1 cellular context compared by ENCODE assay signal in the genomic region with DNA sequence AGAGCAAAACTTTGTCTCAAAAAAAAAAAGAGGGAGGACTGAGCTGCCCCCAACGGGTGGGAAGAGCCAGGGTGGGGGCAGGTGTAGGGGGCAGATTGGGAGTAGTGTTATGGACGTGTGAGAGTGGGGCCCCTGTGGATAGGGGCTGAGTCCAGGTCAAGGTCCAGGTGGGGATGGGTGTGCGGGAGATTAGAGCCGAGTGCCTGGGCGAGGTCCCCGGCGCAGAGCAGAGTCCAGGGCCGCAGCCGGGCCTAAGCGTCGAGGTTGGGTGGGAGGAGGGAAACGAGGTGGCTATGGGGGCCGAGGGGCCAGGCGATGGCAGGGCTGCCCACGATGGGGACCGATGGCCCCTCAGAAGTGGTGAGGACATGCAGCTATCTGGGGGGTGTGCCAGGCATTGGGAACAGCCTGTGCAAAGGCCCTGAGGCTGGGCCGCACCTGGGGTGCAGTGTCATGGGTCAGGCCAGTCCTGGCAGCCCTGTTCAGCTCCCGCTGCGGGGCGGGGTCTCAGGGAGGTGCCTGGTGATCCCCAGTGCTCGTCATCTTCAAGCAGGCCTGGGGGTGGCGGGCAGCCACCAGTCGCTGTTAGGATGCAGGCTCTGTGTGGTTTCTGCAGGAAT.
TF ChIP-seq lines count a peak whose summit lies in the region.

No MANE protein-coding gene starts in this region.

TF ChIP-seq in HepG2, 621 proteins besides CTCF, POLR2A, EP300 and RAD21 (continued from another document and continues in another):
- TF ChIP-seq, protein P1, sequence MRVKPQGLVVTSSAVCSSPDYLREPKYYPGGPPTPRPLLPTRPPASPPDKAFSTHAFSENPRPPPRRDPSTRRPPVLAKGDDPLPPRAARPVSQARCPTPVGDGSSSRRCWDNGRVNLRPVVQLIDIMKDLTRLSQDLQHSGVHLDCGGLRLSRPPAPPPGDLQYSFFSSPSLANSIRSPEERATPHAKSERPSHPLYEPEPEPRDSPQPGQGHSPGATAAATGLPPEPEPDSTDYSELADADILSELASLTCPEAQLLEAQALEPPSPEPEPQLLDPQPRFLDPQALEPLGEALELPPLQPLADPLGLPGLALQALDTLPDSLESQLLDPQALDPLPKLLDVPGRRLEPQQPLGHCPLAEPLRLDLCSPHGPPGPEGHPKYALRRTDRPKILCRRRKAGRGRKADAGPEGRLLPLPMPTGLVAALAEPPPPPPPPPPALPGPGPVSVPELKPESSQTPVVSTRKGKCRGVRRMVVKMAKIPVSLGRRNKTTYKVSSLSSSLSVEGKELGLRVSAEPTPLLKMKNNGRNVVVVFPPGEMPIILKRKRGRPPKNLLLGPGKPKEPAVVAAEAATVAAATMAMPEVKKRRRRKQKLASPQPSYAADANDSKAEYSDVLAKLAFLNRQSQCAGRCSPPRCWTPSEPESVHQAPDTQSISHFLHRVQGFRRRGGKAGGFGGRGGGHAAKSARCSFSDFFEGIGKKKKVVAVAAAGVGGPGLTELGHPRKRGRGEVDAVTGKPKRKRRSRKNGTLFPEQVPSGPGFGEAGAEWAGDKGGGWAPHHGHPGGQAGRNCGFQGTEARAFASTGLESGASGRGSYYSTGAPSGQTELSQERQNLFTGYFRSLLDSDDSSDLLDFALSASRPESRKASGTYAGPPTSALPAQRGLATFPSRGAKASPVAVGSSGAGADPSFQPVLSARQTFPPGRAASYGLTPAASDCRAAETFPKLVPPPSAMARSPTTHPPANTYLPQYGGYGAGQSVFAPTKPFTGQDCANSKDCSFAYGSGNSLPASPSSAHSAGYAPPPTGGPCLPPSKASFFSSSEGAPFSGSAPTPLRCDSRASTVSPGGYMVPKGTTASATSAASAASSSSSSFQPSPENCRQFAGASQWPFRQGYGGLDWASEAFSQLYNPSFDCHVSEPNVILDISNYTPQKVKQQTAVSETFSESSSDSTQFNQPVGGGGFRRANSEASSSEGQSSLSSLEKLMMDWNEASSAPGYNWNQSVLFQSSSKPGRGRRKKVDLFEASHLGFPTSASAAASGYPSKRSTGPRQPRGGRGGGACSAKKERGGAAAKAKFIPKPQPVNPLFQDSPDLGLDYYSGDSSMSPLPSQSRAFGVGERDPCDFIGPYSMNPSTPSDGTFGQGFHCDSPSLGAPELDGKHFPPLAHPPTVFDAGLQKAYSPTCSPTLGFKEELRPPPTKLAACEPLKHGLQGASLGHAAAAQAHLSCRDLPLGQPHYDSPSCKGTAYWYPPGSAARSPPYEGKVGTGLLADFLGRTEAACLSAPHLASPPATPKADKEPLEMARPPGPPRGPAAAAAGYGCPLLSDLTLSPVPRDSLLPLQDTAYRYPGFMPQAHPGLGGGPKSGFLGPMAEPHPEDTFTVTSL (CRISPR knock-in tag; IDR thresholded peaks at IDR 0.05; ENCODE audit: borderline replicate concordance), result no peak
- TF ChIP-seq ZNF256 (CRISPR knock-in tag; conservative IDR thresholded peaks at IDR 0.05) (no peak), ZSCAN25 (CRISPR knock-in tag; IDR thresholded peaks at IDR 0.05) (peak; percentile 95), ZNF605 (CRISPR knock-in tag; IDR thresholded peaks at IDR 0.05) (peak; percentile 95), ZNF766 (CRISPR knock-in tag; IDR thresholded peaks at IDR 0.05; ENCODE audit: borderline replicate concordance) (no peak), ZNF724P (CRISPR knock-in tag; IDR thresholded peaks at IDR 0.05; ENCODE audit: borderline replicate concordance) (peak; percentile 82; the same call in 1 of the 2 replicates), ZNF205 (CRISPR knock-in tag; IDR thresholded peaks at IDR 0.05) (no peak; the same call in 1 of the 2 replicates), ZC3H13 (CRISPR knock-in tag; IDR thresholded peaks at IDR 0.05) (peak; percentile 55; the same call in 1 of the 2 replicates), ZNF20 (CRISPR knock-in tag; IDR thresholded peaks at IDR 0.05) (no peak), RFXANK (CRISPR knock-in tag; IDR thresholded peaks at IDR 0.05) (0 out of 2 replicates have a peak, but pooled peaks have one; percentile 50), MBNL3 (CRISPR knock-in tag; conservative IDR thresholded peaks at IDR 0.05) (no peak), SMARCE1 (IDR thresholded peaks at IDR 0.05; ENCODE audit: borderline replicate concordance) (no peak), KAT2B (IDR thresholded peaks at IDR 0.05; ENCODE audit: borderline replicate concordance, low read depth, low read length) (no peak), PAX8 (CRISPR knock-in tag; IDR thresholded peaks at IDR 0.05; ENCODE audit: borderline replicate concordance) (no peak), ZNF546 (CRISPR knock-in tag; conservative IDR thresholded peaks at IDR 0.05) (no peak), JUN (CRISPR knock-in tag; IDR thresholded peaks at IDR 0.05) (no peak), ZNF563 (CRISPR knock-in tag; IDR thresholded peaks at IDR 0.05) (peak; percentile 52; the same call in 1 of the 2 replicates), ZFP37 (CRISPR knock-in tag; IDR thresholded peaks at IDR 0.05; ENCODE audit: borderline replicate concordance) (0 out of 2 replicates have a peak, but pooled peaks have one; percentile 32), ZNF552 (CRISPR knock-in tag; IDR thresholded peaks at IDR 0.05; ENCODE audit: borderline replicate concordance) (no peak), ZNF788 (CRISPR knock-in tag; IDR thresholded peaks at IDR 0.05; ENCODE audit: borderline replicate concordance) (peak; percentile 85; the same call in 1 of the 2 replicates), THAP11 (CRISPR knock-in tag; IDR thresholded peaks at IDR 0.05) (peak; percentile 78), ZNF235 (CRISPR knock-in tag; IDR thresholded peaks at IDR 0.05; ENCODE audit: borderline replicate concordance) (peak; percentile 34; the same call in 1 of the 2 replicates), FOXM1 (CRISPR knock-in tag; IDR thresholded peaks at IDR 0.05) (no peak), TBX2 (CRISPR knock-in tag; IDR thresholded peaks at IDR 0.05; ENCODE audit: borderline replicate concordance) (peak; percentile 96), SAP130 (CRISPR knock-in tag; IDR thresholded peaks at IDR 0.05; ENCODE audit: low read depth) (peak; percentile 76), ISL2 (CRISPR knock-in tag; IDR thresholded peaks at IDR 0.05) (peak; percentile 58; the same call in 1 of the 2 replicates), ZNF33A (CRISPR knock-in tag; IDR thresholded peaks at IDR 0.05; ENCODE audit: borderline replicate concordance) (no peak)
- TF ChIP-seq, protein P2, sequence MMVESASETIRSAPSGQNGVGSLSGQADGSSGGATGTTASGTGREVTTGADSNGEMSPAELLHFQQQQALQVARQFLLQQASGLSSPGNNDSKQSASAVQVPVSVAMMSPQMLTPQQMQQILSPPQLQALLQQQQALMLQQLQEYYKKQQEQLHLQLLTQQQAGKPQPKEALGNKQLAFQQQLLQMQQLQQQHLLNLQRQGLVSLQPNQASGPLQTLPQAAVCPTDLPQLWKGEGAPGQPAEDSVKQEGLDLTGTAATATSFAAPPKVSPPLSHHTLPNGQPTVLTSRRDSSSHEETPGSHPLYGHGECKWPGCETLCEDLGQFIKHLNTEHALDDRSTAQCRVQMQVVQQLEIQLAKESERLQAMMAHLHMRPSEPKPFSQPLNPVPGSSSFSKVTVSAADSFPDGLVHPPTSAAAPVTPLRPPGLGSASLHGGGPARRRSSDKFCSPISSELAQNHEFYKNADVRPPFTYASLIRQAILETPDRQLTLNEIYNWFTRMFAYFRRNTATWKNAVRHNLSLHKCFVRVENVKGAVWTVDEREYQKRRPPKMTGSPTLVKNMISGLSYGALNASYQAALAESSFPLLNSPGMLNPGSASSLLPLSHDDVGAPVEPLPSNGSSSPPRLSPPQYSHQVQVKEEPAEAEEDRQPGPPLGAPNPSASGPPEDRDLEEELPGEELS (CRISPR knock-in tag; IDR thresholded peaks at IDR 0.05), result peak; percentile 85
- TF ChIP-seq, protein P3, sequence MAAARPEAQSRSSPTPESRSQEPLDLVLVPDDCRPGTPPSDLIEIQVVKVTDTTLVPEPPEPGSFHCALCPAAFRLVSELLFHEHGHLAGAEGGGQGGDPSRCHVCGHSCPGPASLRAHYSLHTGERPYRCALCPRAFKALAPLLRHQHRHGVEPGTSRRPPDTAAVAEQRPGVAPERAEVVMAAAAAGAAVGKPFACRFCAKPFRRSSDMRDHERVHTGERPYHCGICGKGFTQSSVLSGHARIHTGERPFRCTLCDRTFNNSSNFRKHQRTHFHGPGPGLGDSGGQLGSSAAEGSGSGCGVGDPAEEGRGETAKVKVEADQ (CRISPR knock-in tag; IDR thresholded peaks at IDR 0.05; ENCODE audit: borderline replicate concordance), result peak; percentile 79
- TF ChIP-seq, protein P4, sequence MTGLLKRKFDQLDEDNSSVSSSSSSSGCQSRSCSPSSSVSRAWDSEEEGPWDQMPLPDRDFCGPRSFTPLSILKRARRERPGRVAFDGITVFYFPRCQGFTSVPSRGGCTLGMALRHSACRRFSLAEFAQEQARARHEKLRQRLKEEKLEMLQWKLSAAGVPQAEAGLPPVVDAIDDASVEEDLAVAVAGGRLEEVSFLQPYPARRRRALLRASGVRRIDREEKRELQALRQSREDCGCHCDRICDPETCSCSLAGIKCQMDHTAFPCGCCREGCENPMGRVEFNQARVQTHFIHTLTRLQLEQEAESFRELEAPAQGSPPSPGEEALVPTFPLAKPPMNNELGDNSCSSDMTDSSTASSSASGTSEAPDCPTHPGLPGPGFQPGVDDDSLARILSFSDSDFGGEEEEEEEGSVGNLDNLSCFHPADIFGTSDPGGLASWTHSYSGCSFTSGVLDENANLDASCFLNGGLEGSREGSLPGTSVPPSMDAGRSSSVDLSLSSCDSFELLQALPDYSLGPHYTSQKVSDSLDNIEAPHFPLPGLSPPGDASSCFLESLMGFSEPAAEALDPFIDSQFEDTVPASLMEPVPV (CRISPR knock-in tag; IDR thresholded peaks at IDR 0.05), result peak; percentile 83
- TF ChIP-seq, protein P5, sequence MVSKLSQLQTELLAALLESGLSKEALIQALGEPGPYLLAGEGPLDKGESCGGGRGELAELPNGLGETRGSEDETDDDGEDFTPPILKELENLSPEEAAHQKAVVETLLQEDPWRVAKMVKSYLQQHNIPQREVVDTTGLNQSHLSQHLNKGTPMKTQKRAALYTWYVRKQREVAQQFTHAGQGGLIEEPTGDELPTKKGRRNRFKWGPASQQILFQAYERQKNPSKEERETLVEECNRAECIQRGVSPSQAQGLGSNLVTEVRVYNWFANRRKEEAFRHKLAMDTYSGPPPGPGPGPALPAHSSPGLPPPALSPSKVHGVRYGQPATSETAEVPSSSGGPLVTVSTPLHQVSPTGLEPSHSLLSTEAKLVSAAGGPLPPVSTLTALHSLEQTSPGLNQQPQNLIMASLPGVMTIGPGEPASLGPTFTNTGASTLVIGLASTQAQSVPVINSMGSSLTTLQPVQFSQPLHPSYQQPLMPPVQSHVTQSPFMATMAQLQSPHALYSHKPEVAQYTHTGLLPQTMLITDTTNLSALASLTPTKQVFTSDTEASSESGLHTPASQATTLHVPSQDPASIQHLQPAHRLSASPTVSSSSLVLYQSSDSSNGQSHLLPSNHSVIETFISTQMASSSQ (IDR thresholded peaks at IDR 0.05; ENCODE audit: low read depth), result peak; percentile 57; the same call in 1 of the 2 replicates
- TF ChIP-seq, protein P5 (CRISPR knock-in tag; IDR thresholded peaks at IDR 0.05; ENCODE audit: borderline replicate concordance), result peak; percentile 75; the same call in 1 of the 2 replicates
- TF ChIP-seq, protein P6, sequence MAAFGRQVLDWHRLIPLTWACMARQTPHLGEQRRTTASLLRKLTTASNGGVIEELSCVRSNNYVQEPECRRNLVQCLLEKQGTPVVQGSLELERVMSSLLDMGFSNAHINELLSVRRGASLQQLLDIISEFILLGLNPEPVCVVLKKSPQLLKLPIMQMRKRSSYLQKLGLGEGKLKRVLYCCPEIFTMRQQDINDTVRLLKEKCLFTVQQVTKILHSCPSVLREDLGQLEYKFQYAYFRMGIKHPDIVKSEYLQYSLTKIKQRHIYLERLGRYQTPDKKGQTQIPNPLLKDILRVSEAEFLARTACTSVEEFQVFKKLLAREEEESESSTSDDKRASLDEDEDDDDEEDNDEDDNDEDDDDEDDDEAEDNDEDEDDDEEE (CRISPR knock-in tag; IDR thresholded peaks at IDR 0.05), result peak; percentile 49; the same call in 1 of the 2 replicates
- TF ChIP-seq, protein P7, sequence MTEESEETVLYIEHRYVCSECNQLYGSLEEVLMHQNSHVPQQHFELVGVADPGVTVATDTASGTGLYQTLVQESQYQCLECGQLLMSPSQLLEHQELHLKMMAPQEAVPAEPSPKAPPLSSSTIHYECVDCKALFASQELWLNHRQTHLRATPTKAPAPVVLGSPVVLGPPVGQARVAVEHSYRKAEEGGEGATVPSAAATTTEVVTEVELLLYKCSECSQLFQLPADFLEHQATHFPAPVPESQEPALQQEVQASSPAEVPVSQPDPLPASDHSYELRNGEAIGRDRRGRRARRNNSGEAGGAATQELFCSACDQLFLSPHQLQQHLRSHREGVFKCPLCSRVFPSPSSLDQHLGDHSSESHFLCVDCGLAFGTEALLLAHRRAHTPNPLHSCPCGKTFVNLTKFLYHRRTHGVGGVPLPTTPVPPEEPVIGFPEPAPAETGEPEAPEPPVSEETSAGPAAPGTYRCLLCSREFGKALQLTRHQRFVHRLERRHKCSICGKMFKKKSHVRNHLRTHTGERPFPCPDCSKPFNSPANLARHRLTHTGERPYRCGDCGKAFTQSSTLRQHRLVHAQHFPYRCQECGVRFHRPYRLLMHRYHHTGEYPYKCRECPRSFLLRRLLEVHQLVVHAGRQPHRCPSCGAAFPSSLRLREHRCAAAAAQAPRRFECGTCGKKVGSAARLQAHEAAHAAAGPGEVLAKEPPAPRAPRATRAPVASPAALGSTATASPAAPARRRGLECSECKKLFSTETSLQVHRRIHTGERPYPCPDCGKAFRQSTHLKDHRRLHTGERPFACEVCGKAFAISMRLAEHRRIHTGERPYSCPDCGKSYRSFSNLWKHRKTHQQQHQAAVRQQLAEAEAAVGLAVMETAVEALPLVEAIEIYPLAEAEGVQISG (CRISPR knock-in tag; IDR thresholded peaks at IDR 0.05), result peak; percentile 82
- TF ChIP-seq, protein P8, sequence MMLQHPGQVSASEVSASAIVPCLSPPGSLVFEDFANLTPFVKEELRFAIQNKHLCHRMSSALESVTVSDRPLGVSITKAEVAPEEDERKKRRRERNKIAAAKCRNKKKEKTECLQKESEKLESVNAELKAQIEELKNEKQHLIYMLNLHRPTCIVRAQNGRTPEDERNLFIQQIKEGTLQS (CRISPR knock-in tag; IDR thresholded peaks at IDR 0.05), result peak; percentile 59
- TF ChIP-seq, protein P9, sequence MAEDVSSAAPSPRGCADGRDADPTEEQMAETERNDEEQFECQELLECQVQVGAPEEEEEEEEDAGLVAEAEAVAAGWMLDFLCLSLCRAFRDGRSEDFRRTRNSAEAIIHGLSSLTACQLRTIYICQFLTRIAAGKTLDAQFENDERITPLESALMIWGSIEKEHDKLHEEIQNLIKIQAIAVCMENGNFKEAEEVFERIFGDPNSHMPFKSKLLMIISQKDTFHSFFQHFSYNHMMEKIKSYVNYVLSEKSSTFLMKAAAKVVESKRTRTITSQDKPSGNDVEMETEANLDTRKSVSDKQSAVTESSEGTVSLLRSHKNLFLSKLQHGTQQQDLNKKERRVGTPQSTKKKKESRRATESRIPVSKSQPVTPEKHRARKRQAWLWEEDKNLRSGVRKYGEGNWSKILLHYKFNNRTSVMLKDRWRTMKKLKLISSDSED (CRISPR knock-in tag; IDR thresholded peaks at IDR 0.05), result no peak
